9 cellular contexts compared by ENCODE assay signal in the genomic region with DNA sequence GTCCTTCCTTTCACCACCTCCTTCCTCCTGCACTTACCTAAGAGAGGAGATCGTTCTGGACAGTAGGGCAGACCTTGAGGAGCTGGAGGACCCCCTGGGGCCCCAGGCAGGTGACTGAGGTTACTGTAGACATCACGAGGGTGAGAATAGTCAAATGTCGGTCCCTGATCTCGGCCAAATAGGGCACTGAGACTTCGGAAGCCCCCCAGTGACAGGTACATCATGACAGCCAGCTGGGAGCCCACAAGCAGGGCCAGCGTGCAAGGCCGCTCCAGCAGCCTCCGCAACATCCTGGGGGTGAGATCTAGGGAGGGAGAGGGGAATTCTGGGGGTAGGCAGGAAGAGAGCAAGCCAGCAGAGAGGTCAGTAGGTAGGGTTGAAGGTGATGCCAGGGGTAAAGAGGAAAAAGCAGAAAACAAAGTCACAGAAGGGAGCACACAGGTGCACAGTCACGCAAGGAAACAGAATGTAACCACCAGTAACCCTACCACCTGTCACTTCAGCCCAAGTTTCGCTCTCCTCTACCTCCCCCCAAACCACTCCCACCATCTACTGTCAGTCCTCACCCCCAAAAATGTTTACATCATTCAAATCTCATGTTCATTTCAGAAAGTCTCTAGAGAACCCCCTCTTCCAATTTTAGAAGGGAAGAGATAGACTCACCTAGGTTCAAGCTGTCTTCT. TPM values are rescaled to one million over a fixed set of nuclear protein-coding genes. Genes with fewer than 3 reads are reported as not detected.
A peak's percentile ranks its signal among the peaks of the same experiment; 100 is the strongest.
DNase-seq lines count a peak whose midpoint lies in the region; ATAC-seq and TF ChIP-seq lines count a peak whose summit lies in the region.
"Had no signal": no experiment of that assay in that cellular context is flagged by ENCODE, and none has a peak within 500 bp of the region (broad histone marks: within the 10 kb centered on the region; RNA-seq: fewer than 3 reads in every experiment).

No MANE protein-coding gene starts in this region.

- 84% methylated on average over 7 of the region's 10 CpGs for WGBS in right lobe of liver (ENCODE audit: insufficient coverage, low coverage, low lambda C conversion rate, missing lambda C conversion rate)

- peaks cover 29% of the 10 kb centered on the region for H3K36me3 Mint-ChIP-seq in activated T-cell treated with anti-CD3 and anti-CD28 coated beads, Interleukin-2, amount 50 U/mL, for 4 hours (ENCODE audit: insufficient read depth)
- peaks cover 33% of the 10 kb centered on the region for H3K36me3 Mint-ChIP-seq in activated naive CD8-positive, alpha-beta T cell treated with anti-CD3 and anti-CD28 coated beads for 36 hours

- H3K36me3 ChIP-seq in right lobe of liver (peaks cover 0 to 34% (median 13%) of the 10 kb centered on the region in 4 donors), tibial artery (peaks cover 20 to 49% (median 24%) of the 10 kb centered on the region in 3 donors)

- ATAC-seq in activated T-cell treated with anti-CD3 and anti-CD28 coated beads, Interleukin-2, amount 50 U/mL, for 4 hours: no peak
- ATAC-seq in right lobe of liver (no peak), GM18517 (IDR thresholded peaks at IDR 0.05; ENCODE audit: unreplicated experiment) (no peak)

- H3K27ac Mint-ChIP-seq in activated naive CD8-positive, alpha-beta T cell treated with anti-CD3 and anti-CD28 coated beads for 36 hours: peak overlapping the region; percentile 93

- H3K4me1 ChIP-seq in right lobe of liver: peaks cover 0 to 24% (median 7%) of the 10 kb centered on the region in 4 donors
- H3K4me1 ChIP-seq in tibial artery: peaks cover 0 to 46% (median 25%) of the 10 kb centered on the region in 4 donors

- no peak for TF ChIP-seq CTCF in right lobe of liver (IDR thresholded peaks at IDR 0.05)
- TF ChIP-seq CTCF in tibial artery (IDR thresholded peaks at IDR 0.05): no peak

- peaks cover 59% of the 10 kb centered on the region for H3K4me1 Mint-ChIP-seq in activated T-cell treated with anti-CD3 and anti-CD28 coated beads, Interleukin-2, amount 50 U/mL, for 4 hours (ENCODE audit: low read depth)
- H3K4me1 Mint-ChIP-seq in activated naive CD8-positive, alpha-beta T cell treated with anti-CD3 and anti-CD28 coated beads for 36 hours: peaks cover 49% of the 10 kb centered on the region

- H3K27me3 ChIP-seq in right lobe of liver (no peaks in the 10 kb centered on the region), tibial artery (no peaks in the 10 kb centered on the region)

- intact Hi-C loops in right lobe of liver (cut with DNase I): no loop called here
- intact Hi-C loops in tibial artery (cut with DNase I; ENCODE audit: low total_unique reads): no loop called here

- H3K27me3 Mint-ChIP-seq in activated T-cell treated with anti-CD3 and anti-CD28 coated beads, Interleukin-2, amount 50 U/mL, for 4 hours (ENCODE audit: low read depth): no peaks in the 10 kb centered on the region
- H3K27me3 Mint-ChIP-seq in activated naive CD8-positive, alpha-beta T cell treated with anti-CD3 and anti-CD28 coated beads for 36 hours: no peaks in the 10 kb centered on the region

- H3K4me3 ChIP-seq in right lobe of liver: peak overlapping the region in 1 of 3 donors; percentile 72
- H3K4me3 ChIP-seq in tibial artery: peak overlapping the region; percentile 66 to 81

- H3K9me3 Mint-ChIP-seq in activated T-cell treated with anti-CD3 and anti-CD28 coated beads, Interleukin-2, amount 50 U/mL, for 4 hours: no peaks in the 10 kb centered on the region
- no peaks in the 10 kb centered on the region for H3K9me3 Mint-ChIP-seq in activated naive CD8-positive, alpha-beta T cell treated with anti-CD3 and anti-CD28 coated beads for 36 hours

- H3K9me3 ChIP-seq in right lobe of liver: no peaks in the 10 kb centered on the region
- no peaks in the 10 kb centered on the region for H3K9me3 ChIP-seq in tibial artery

- TF ChIP-seq POLR2A in right lobe of liver (IDR thresholded peaks at IDR 0.05): no peak

- H3K4me3 Mint-ChIP-seq in activated T-cell treated with anti-CD3 and anti-CD28 coated beads, Interleukin-2, amount 50 U/mL, for 4 hours: peak overlapping the region; percentile 94
- H3K4me3 Mint-ChIP-seq in activated naive CD8-positive, alpha-beta T cell treated with anti-CD3 and anti-CD28 coated beads for 36 hours: peak overlapping the region; percentile 96

- DNase-seq in activated T-cell treated with anti-CD3 and anti-CD28 coated beads, Interleukin-2, amount 50 U/mL, for 4 hours: no peak
- DNase-seq in activated T-cell treated with anti-CD3 and anti-CD28 coated beads, Interleukin-2, amount 50 U/mL, for 48 hours: no peak
- no peak for DNase-seq in activated naive CD8-positive, alpha-beta T cell treated with anti-CD3 and anti-CD28 coated beads for 36 hours
- peak in 2 of 3 donors; percentile 14 to 40 for DNase-seq in right lobe of liver
- no peak for DNase-seq in tibial artery
- no peak for DNase-seq in HUDEP-2 (lab: John Stamatoyannopoulos, UW; ENCODE audit: unreplicated experiment in 76 of 76)
- no peak for DNase-seq in NCI-H2107 (lab: John Stamatoyannopoulos, UW)
- DNase-seq: activated gamma-delta T cell treated with Interleukin-2 at 50 U/mL for 16 hours had no signal

- peak overlapping the region in 1 of 3 donors; percentile 80 for H3K27ac ChIP-seq in right lobe of liver
- H3K27ac ChIP-seq in tibial artery: peak overlapping the region; percentile 89 to 94

RNA-seq across cellular contexts. Expression of gene B4GALT3, which starts 1.4 kb away (rescaled TPM):
- total RNA-seq in activated T-cell treated with anti-CD3 and anti-CD28 coated beads, Interleukin-2, amount 50 U/mL, for 4 hours: 10 to 100 TPM; 73.9 to 76.3 (median 75.9) TPM
- 10 to 100 TPM; 49.5 to 53.9 TPM for total RNA-seq in activated naive CD8-positive, alpha-beta T cell treated with anti-CD3 and anti-CD28 coated beads for 36 hours
- total RNA-seq in right lobe of liver: 10 to 100 TPM; 10.9 to 21.1 (median 13.1) TPM

RNA-seq across cellular contexts. Expression of gene PPOX, which starts 9.7 kb away (rescaled TPM):
- total RNA-seq in activated T-cell treated with anti-CD3 and anti-CD28 coated beads, Interleukin-2, amount 50 U/mL, for 4 hours: 10 to 100 TPM; 10.0 to 13.8 (median 12.8) TPM
- total RNA-seq in activated naive CD8-positive, alpha-beta T cell treated with anti-CD3 and anti-CD28 coated beads for 36 hours: 10 to 100 TPM; 20.1 to 20.8 TPM
- 10 to 100 TPM in 1 of 6 experiments, 1 to 10 TPM in 5; 7.6 to 14.3 (median 9.5) TPM for total RNA-seq in right lobe of liver

RNA-seq across cellular contexts. Expression of gene USP21, which starts 16.6 kb away (rescaled TPM):
- 10 to 100 TPM; 25.0 to 28.3 (median 27.4) TPM for total RNA-seq in activated T-cell treated with anti-CD3 and anti-CD28 coated beads, Interleukin-2, amount 50 U/mL, for 4 hours
- total RNA-seq in activated naive CD8-positive, alpha-beta T cell treated with anti-CD3 and anti-CD28 coated beads for 36 hours: 10 to 100 TPM; 24.2 to 25.4 TPM
- total RNA-seq in right lobe of liver: 10 to 100 TPM in 1 of 6 experiments, 1 to 10 TPM in 5; 6.9 to 11.1 (median 8.8) TPM

RNA-seq across cellular contexts. Expression of gene UFC1, which starts 22.1 kb away (rescaled TPM):
- 10 to 100 TPM; 87.5 to 98.8 (median 92.8) TPM for total RNA-seq in activated T-cell treated with anti-CD3 and anti-CD28 coated beads, Interleukin-2, amount 50 U/mL, for 4 hours
- 10 to 100 TPM; 89.9 to 92.8 TPM for total RNA-seq in activated naive CD8-positive, alpha-beta T cell treated with anti-CD3 and anti-CD28 coated beads for 36 hours
- 10 to 100 TPM; 24.6 to 37.7 (median 35.3) TPM for total RNA-seq in right lobe of liver

RNA-seq across cellular contexts. Expression of gene ADAMTS4, which starts 22.9 kb away (rescaled TPM):
- total RNA-seq in activated T-cell treated with anti-CD3 and anti-CD28 coated beads, Interleukin-2, amount 50 U/mL, for 4 hours: 1 to 10 TPM in 1 of 3 donors, under 1 TPM in 2; 0.34 to 1.1 (median 0.63) TPM
- 1 to 10 TPM; 2.5 to 3.8 TPM for total RNA-seq in activated naive CD8-positive, alpha-beta T cell treated with anti-CD3 and anti-CD28 coated beads for 36 hours
- total RNA-seq in right lobe of liver: 10 to 100 TPM in 1 of 6 experiments, 1 to 10 TPM in 3, under 1 TPM in 2; 0.29 to 11.0 (median 2.1) TPM

Comparison
In these comparisons a context has a peak if more than half of its experiments do, and no peak if none do; other contexts are left out.
1. DNase-seq: peak in right lobe of liver (2 of 3); none in activated T-cell treated with anti-CD3 and anti-CD28 coated beads, Interleukin-2, amount 50 U/mL, for 4 hours (single experiment), activated T-cell treated with anti-CD3 and anti-CD28 coated beads, Interleukin-2, amount 50 U/mL, for 48 hours (0 of 2), activated naive CD8-positive, alpha-beta T cell treated with anti-CD3 and anti-CD28 coated beads for 36 hours (single experiment), tibial artery (0 of 2), HUDEP-2 (0 of 76) and NCI-H2107 (single experiment).